ENCODE assay signal across 11 cellular contexts in genomic region chr11:119473901-119474681, GRCh38.
"Had no signal": no experiment of that assay in that cellular context is flagged by ENCODE, and none has a peak within 500 bp of the region (broad histone marks: within the 10 kb centered on the region; RNA-seq: fewer than 3 reads in every experiment).

No MANE protein-coding gene starts in this region.

- H3K9me3 Mint-ChIP-seq: activated naive CD4-positive, alpha-beta T cell treated with anti-CD3 and anti-CD28 coated beads for 36 hours; activated T-helper 17 cell treated with anti-CD3 and anti-CD28 coated beads, Interleukin-2, amount 50 U/mL, for 72 hours; nephron progenitor cell; stimulated activated naive CD8-positive, alpha-beta T cell treated with anti-CD3 and anti-CD28 coated beads, Interleukin-15, Interleukin-2, amounts not matched to agents 100 ng/mL and 50 ng/mL, for 24 hours; type B pancreatic cell had no signal

- H3K36me3 ChIP-seq: ascending aorta, gastroesophageal sphincter, heart left ventricle, left ventricle myocardium inferior had no signal

- H3K4me3 ChIP-seq: ascending aorta, coronary artery, gastroesophageal sphincter, heart left ventricle, left ventricle myocardium inferior, psoas muscle had no signal

- H3K27ac Mint-ChIP-seq: activated naive CD4-positive, alpha-beta T cell treated with anti-CD3 and anti-CD28 coated beads for 36 hours; activated T-helper 17 cell treated with anti-CD3 and anti-CD28 coated beads, Interleukin-2, amount 50 U/mL, for 72 hours; nephron progenitor cell; stimulated activated naive CD8-positive, alpha-beta T cell treated with anti-CD3 and anti-CD28 coated beads, Interleukin-15, Interleukin-2, amounts not matched to agents 100 ng/mL and 50 ng/mL, for 24 hours had no signal

- H3K4me1 ChIP-seq: ascending aorta, left ventricle myocardium inferior, psoas muscle had no signal

- H3K36me3 Mint-ChIP-seq: type B pancreatic cell had no signal

- H3K27me3 ChIP-seq: ascending aorta, gastroesophageal sphincter had no signal

- H3K4me3 Mint-ChIP-seq: activated naive CD4-positive, alpha-beta T cell treated with anti-CD3 and anti-CD28 coated beads for 36 hours; activated T-helper 17 cell treated with anti-CD3 and anti-CD28 coated beads, Interleukin-2, amount 50 U/mL, for 72 hours; nephron progenitor cell; stimulated activated naive CD8-positive, alpha-beta T cell treated with anti-CD3 and anti-CD28 coated beads, Interleukin-15, Interleukin-2, amounts not matched to agents 100 ng/mL and 50 ng/mL, for 24 hours; type B pancreatic cell had no signal

- H3K27ac ChIP-seq: ascending aorta, coronary artery, heart left ventricle, left ventricle myocardium inferior, psoas muscle had no signal

- H3K9me3 ChIP-seq: ascending aorta, gastroesophageal sphincter, heart left ventricle, left ventricle myocardium inferior, psoas muscle had no signal

- H3K4me1 Mint-ChIP-seq: activated T-helper 17 cell treated with anti-CD3 and anti-CD28 coated beads, Interleukin-2, amount 50 U/mL, for 72 hours had no signal
